29 cellular contexts compared by ENCODE assay signal in the genomic region with DNA sequence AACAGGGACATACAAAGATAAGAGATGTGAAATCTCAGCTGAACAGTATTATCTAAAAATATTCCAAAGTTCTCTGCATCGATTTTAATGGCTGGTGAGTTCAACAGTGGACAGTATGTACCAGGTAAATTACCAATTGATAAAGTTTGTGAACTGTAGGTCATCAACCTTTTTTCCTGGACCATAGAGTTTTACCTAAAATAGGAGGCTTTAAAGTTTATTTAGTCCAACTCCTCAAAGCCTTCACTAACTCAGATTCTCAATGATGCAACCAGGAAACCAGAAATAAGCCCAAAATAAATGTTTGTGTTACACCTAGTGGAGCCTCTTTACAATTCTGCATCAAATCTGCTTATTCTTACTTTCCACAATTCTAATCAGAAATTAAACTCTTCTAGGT.
"Had no signal": no experiment of that assay in that cellular context is flagged by ENCODE, and none has a peak within 500 bp of the region (broad histone marks: within the 10 kb centered on the region; RNA-seq: fewer than 3 reads in every experiment).

No MANE protein-coding gene starts in this region.

- H3K4me1 Mint-ChIP-seq: stimulated activated effector memory CD8-positive, alpha-beta T cell treated with anti-CD3 and anti-CD28 coated beads, Interleukin-12 subunit alpha, Interleukin-12 subunit beta, amount 100 ng/mL, for 72 hours; stimulated activated memory B cell treated with anti-CD40 and anti-IgM and Interleukin-4, amounts not matched to agents 10 μg/mL and 1 μg/mL and 100 μg/mL, for 72 hours; stimulated activated naive B cell treated with anti-CD40 and anti-IgM and Interleukin-4, amounts not matched to agents 10 μg/mL and 1 μg/mL and 100 μg/mL, for 72 hours; stimulated activated naive CD8-positive, alpha-beta T cell treated with anti-CD3 and anti-CD28 coated beads, Interleukin-15, amount 100 ng/mL, for 72 hours had no signal

- H3K27me3 Mint-ChIP-seq: stimulated activated memory B cell treated with anti-CD40 and anti-IgM and Interleukin-4, amounts not matched to agents 10 μg/mL and 1 μg/mL and 100 μg/mL, for 72 hours; stimulated activated naive B cell treated with anti-CD40 and anti-IgM and Interleukin-4, amounts not matched to agents 10 μg/mL and 1 μg/mL and 100 μg/mL, for 72 hours; stimulated activated naive CD8-positive, alpha-beta T cell treated with anti-CD3 and anti-CD28 coated beads, Interleukin-15, amount 100 ng/mL, for 72 hours; stimulated activated naive CD8-positive, alpha-beta T cell treated with anti-CD3 and anti-CD28 coated beads, Interleukin-15, Interleukin-2, amounts not matched to agents 100 ng/mL and 50 ng/mL, for 24 hours; type B pancreatic cell had no signal

- H3K27ac ChIP-seq: stomach, suprapubic skin, testis, thoracic aorta, thyroid gland, tibial artery, tibial nerve, transverse colon, upper lobe of left lung, upper lobe of right lung, uterus, vagina had no signal

- H3K4me3 Mint-ChIP-seq: stimulated activated effector memory CD8-positive, alpha-beta T cell treated with anti-CD3 and anti-CD28 coated beads, Interleukin-12 subunit alpha, Interleukin-12 subunit beta, amount 100 ng/mL, for 72 hours; stimulated activated memory B cell treated with anti-CD40 and anti-IgM and Interleukin-4, amounts not matched to agents 10 μg/mL and 1 μg/mL and 100 μg/mL, for 72 hours; stimulated activated naive B cell treated with anti-CD40 and anti-IgM and Interleukin-4, amounts not matched to agents 10 μg/mL and 1 μg/mL and 100 μg/mL, for 72 hours; stimulated activated naive CD8-positive, alpha-beta T cell treated with anti-CD3 and anti-CD28 coated beads, Interleukin-15, amount 100 ng/mL, for 72 hours; stimulated activated naive CD8-positive, alpha-beta T cell treated with anti-CD3 and anti-CD28 coated beads, Interleukin-15, Interleukin-2, amounts not matched to agents 100 ng/mL and 50 ng/mL, for 24 hours; type B pancreatic cell had no signal

- ATAC-seq: stimulated activated effector memory CD8-positive, alpha-beta T cell treated with anti-CD3 and anti-CD28 coated beads, Interleukin-12 subunit alpha, Interleukin-12 subunit beta, amount 100 ng/mL, for 72 hours; stimulated activated memory B cell treated with anti-CD40 and anti-IgM and Interleukin-4, amounts not matched to agents 10 μg/mL and 1 μg/mL and 100 μg/mL, for 72 hours; stimulated activated naive B cell treated with anti-CD40 and anti-IgM and Interleukin-4, amounts not matched to agents 10 μg/mL and 1 μg/mL and 100 μg/mL, for 72 hours; stimulated activated naive CD8-positive, alpha-beta T cell treated with anti-CD3 and anti-CD28 coated beads, Interleukin-15, amount 100 ng/mL, for 72 hours; stimulated activated naive CD8-positive, alpha-beta T cell treated with anti-CD3 and anti-CD28 coated beads, Interleukin-15, Interleukin-2, amounts not matched to agents 100 U/mL and 50 U/mL, for 24 hours; upper lobe of right lung had no signal

- H3K27me3 ChIP-seq: stomach, suprapubic skin, testis, thyroid gland, tibial artery, tibial nerve, transverse colon, upper lobe of left lung, upper lobe of right lung, uterus, vagina had no signal

- H3K4me1 ChIP-seq: stomach, suprapubic skin, testis, thyroid gland, tibial artery, tibial nerve, transverse colon, upper lobe of left lung, upper lobe of right lung, uterus, vagina had no signal

- H3K9me3 Mint-ChIP-seq: stimulated activated effector memory CD8-positive, alpha-beta T cell treated with anti-CD3 and anti-CD28 coated beads, Interleukin-12 subunit alpha, Interleukin-12 subunit beta, amount 100 ng/mL, for 72 hours; stimulated activated memory B cell treated with anti-CD40 and anti-IgM and Interleukin-4, amounts not matched to agents 10 μg/mL and 1 μg/mL and 100 μg/mL, for 72 hours; stimulated activated naive CD8-positive, alpha-beta T cell treated with anti-CD3 and anti-CD28 coated beads, Interleukin-15, amount 100 ng/mL, for 72 hours; stimulated activated naive CD8-positive, alpha-beta T cell treated with anti-CD3 and anti-CD28 coated beads, Interleukin-15, Interleukin-2, amounts not matched to agents 100 ng/mL and 50 ng/mL, for 24 hours; type B pancreatic cell had no signal

- H3K36me3 ChIP-seq: thyroid gland, uterus had no signal

- H3K4me3 ChIP-seq: stomach, suprapubic skin, testis, thoracic aorta, thyroid gland, tibial artery, tibial nerve, transverse colon, upper lobe of left lung, upper lobe of right lung, uterus, vagina had no signal

- H3K9me3 ChIP-seq: stomach, suprapubic skin, testis, thoracic aorta, thyroid gland, tibial artery, tibial nerve, transverse colon, upper lobe of left lung, upper lobe of right lung, uterus, vagina had no signal

- FAIRE-seq: urothelium cell line had no signal

- DNase-seq: stimulated activated CD4-positive, alpha-beta T cell treated with anti-CD3 and anti-CD28 coated beads, Interleukin-2, amount 100 ng/mL, for 48 hours; stimulated activated CD4-positive, alpha-beta T cell treated with anti-CD3 and anti-CD28 coated beads, Interleukin-4, amount 100 ng/mL, for 1 hour; stimulated activated CD4-positive, alpha-beta T cell treated with anti-CD3 and anti-CD28 coated beads, Interleukin-4, amount 100 ng/mL, for 24 hours; stimulated activated CD4-positive, alpha-beta T cell treated with anti-CD3 and anti-CD28 coated beads, Interleukin-4, amount 100 ng/mL, for 4 hours; stimulated activated CD8-positive, alpha-beta memory T cell treated with anti-CD3 and anti-CD28 coated beads, Interleukin-4, amount 100 ng/mL, for 48 hours; stimulated activated naive B cell treated with anti-CD40 and anti-IgM and Interleukin-4, amounts not matched to agents 10 μg/mL and 1 μg/mL and 100 μg/mL, for 72 hours; stimulated activated naive CD4-positive, alpha-beta T cell; stimulated activated naive CD4-positive, alpha-beta T cell treated with Interleukin-2 at 50 U/mL for 16 hours; stimulated activated naive CD8-positive, alpha-beta T cell treated with anti-CD3 and anti-CD28 coated beads, Interleukin-15, amount 100 ng/mL, for 72 hours; stimulated activated naive CD8-positive, alpha-beta T cell treated with anti-CD3 and anti-CD28 coated beads, Interleukin-15, Interleukin-2, amounts not matched to agents 100 U/mL and 50 U/mL, for 24 hours; stomach; substantia nigra; testis; thyroid gland; tibial artery; transverse colon; trophoblast cell; upper lobe of left lung; upper lobe of right lung; uterus had no signal

- H3K27ac Mint-ChIP-seq: stimulated activated effector memory CD8-positive, alpha-beta T cell treated with anti-CD3 and anti-CD28 coated beads, Interleukin-12 subunit alpha, Interleukin-12 subunit beta, amount 100 ng/mL, for 72 hours; stimulated activated memory B cell treated with anti-CD40 and anti-IgM and Interleukin-4, amounts not matched to agents 10 μg/mL and 1 μg/mL and 100 μg/mL, for 72 hours; stimulated activated naive B cell treated with anti-CD40 and anti-IgM and Interleukin-4, amounts not matched to agents 10 μg/mL and 1 μg/mL and 100 μg/mL, for 72 hours; stimulated activated naive CD8-positive, alpha-beta T cell treated with anti-CD3 and anti-CD28 coated beads, Interleukin-15, amount 100 ng/mL, for 72 hours; stimulated activated naive CD8-positive, alpha-beta T cell treated with anti-CD3 and anti-CD28 coated beads, Interleukin-15, Interleukin-2, amounts not matched to agents 100 ng/mL and 50 ng/mL, for 24 hours; type B pancreatic cell had no signal
